In genomic region chr11:128416976-128417375, GRCh38 we compare ENCODE assay signal across 21 cellular contexts.
DNase-seq lines count a peak whose midpoint lies in the region; ATAC-seq and TF ChIP-seq lines count a peak whose summit lies in the region.
"Had no signal": no experiment of that assay in that cellular context is flagged by ENCODE, and none has a peak within 500 bp of the region (broad histone marks: within the 10 kb centered on the region; RNA-seq: fewer than 3 reads in every experiment).

No MANE protein-coding gene starts in this region.

- no peaks in the 10 kb centered on the region for H3K4me1 ChIP-seq in right cardiac atrium (ENCODE audit: control insufficient read depth, insufficient read depth, low read length)
- peaks cover 0 to 15% of the 10 kb centered on the region in 2 donors for H3K4me1 ChIP-seq in right atrium auricular region
- peaks cover 36% of the 10 kb centered on the region for H3K4me1 ChIP-seq in osteoblast (ENCODE audit: insufficient read depth, low read length)
- peaks cover 5 to 14% of the 10 kb centered on the region in 2 donors for H3K4me1 ChIP-seq in uterus

- H3K27ac ChIP-seq in right cardiac atrium (ENCODE audit: low read length) (peak overlapping the region; percentile 30), right atrium auricular region (no peak overlapping the region), brain microvascular endothelial cell (peak overlapping the region; percentile 56), osteoblast (ENCODE audit: low read depth, low read length) (peak overlapping the region; percentile 74), uterus (peak overlapping the region; percentile 36 to 58)
- H3K27ac ChIP-seq: BLaER1, body of pancreas, RWPE1 had no signal

- no peak overlapping the region for H2AFZ ChIP-seq in osteoblast (ENCODE audit: low read length)

- H3K9me3 ChIP-seq in right cardiac atrium (ENCODE audit: control insufficient read depth, low read length) (no peaks in the 10 kb centered on the region), right atrium auricular region (no peaks in the 10 kb centered on the region), osteoblast (ENCODE audit: low read depth, low read length) (no peaks in the 10 kb centered on the region), uterus (no peaks in the 10 kb centered on the region)
- H3K9me3 ChIP-seq: BLaER1, body of pancreas had no signal

- ATAC-seq in right cardiac atrium (no peak), HG03571 (IDR thresholded peaks at IDR 0.05; ENCODE audit: unreplicated experiment) (no peak)
- ATAC-seq: body of pancreas had no signal

- no peak for DNase-seq in right cardiac atrium
- no peak for DNase-seq in right atrium auricular region (ENCODE audit: low spot score)
- DNase-seq in brain microvascular endothelial cell: no peak
- no peak for DNase-seq in osteoblast (ENCODE audit: insufficient read length, low spot score, missing footprints)
- no peak for DNase-seq in uterus
- no peak for DNase-seq in pons (ENCODE audit: low spot score)
- DNase-seq in NCI-H146 treated with DMSO at 0.1 percent for 48 hours (lab: John Stamatoyannopoulos, UW; ENCODE audit: unreplicated experiment): no peak
- DNase-seq: activated CD4-positive, alpha-beta T cell treated with anti-CD3 and anti-CD28 coated beads, Interleukin-2, amount 50 U/mL, for 4 hours; activated CD4-positive, CD25-positive, alpha-beta regulatory T cell; activated CD8-positive, alpha-beta memory T cell treated with anti-CD3 and anti-CD28 coated beads, Interleukin-2, amount 50 U/mL, for 4 hours; body of pancreas; COR-L47; GF-D8; KG1; NCI-H1694; NCI-H774; stimulated activated CD4-positive, alpha-beta T cell treated with anti-CD3 and anti-CD28 coated beads, Interleukin-12 subunit alpha, Interleukin-12 subunit beta, amount 100 ng/mL, for 4 hours; stimulated activated CD4-positive, alpha-beta T cell treated with anti-CD3 and anti-CD28 coated beads, Interleukin-4, amount 100 ng/mL, for 4 hours had no signal

- TF ChIP-seq CTCF in right atrium auricular region (IDR thresholded peaks at IDR 0.05): no peak
- TF ChIP-seq CTCF in brain microvascular endothelial cell (IDR thresholded peaks at IDR 0.05; ENCODE audit: low read depth, low read length, missing control alignments): no peak
- no peak for TF ChIP-seq CTCF in osteoblast (IDR thresholded peaks at IDR 0.05; ENCODE audit: extremely low read depth, low read depth, low read length)
- no peak for TF ChIP-seq CTCF in uterus (IDR thresholded peaks at IDR 0.05)

- no peak for TF ChIP-seq POLR2A in uterus (IDR thresholded peaks at IDR 0.05)

- intact Hi-C loops in right cardiac atrium (cut with DNase I): no loop called here
- intact Hi-C loops in uterus (cut with DNase I; ENCODE audit: low total_unique reads): no loop called here

- H3K4me2 ChIP-seq in osteoblast (ENCODE audit: insufficient read depth, low read length): no peak overlapping the region
- H3K4me2 ChIP-seq: BLaER1 had no signal

- no peaks in the 10 kb centered on the region for H3K79me2 ChIP-seq in osteoblast (ENCODE audit: insufficient read depth, low read length)

- 82% methylated on average over 1 of the region's 1 CpG for WGBS in right cardiac atrium

- H3K36me3 ChIP-seq in right atrium auricular region: no peaks in the 10 kb centered on the region
- H3K36me3 ChIP-seq in brain microvascular endothelial cell (replicated peaks): no peaks in the 10 kb centered on the region
- H3K36me3 ChIP-seq in osteoblast (ENCODE audit: insufficient read depth, low read length): no peaks in the 10 kb centered on the region
- H3K36me3 ChIP-seq in uterus: no peaks in the 10 kb centered on the region
- H3K36me3 ChIP-seq: BLaER1 had no signal

- H3K4me3 ChIP-seq in right cardiac atrium (ENCODE audit: low read length) (no peak overlapping the region), right atrium auricular region (no peak overlapping the region), brain microvascular endothelial cell (ENCODE audit: low read depth, low read length) (no peak overlapping the region), osteoblast (ENCODE audit: insufficient read depth, low read length) (no peak overlapping the region), uterus (no peak overlapping the region)
- H3K4me3 ChIP-seq: BLaER1, body of pancreas had no signal

- in situ Hi-C loops in brain microvascular endothelial cell (cut with HindIII; ENCODE audit: low pct_ligation_motif_present, low sequenced_read_pairs): no loop called here

- H3K27me3 ChIP-seq in right cardiac atrium (ENCODE audit: control insufficient read depth, insufficient read depth): no peaks in the 10 kb centered on the region
- H3K27me3 ChIP-seq in right atrium auricular region: no peaks in the 10 kb centered on the region
- no peaks in the 10 kb centered on the region for H3K27me3 ChIP-seq in brain microvascular endothelial cell (replicated peaks)
- H3K27me3 ChIP-seq in osteoblast (ENCODE audit: insufficient read depth, low read length): no peaks in the 10 kb centered on the region
- no peaks in the 10 kb centered on the region for H3K27me3 ChIP-seq in uterus
- H3K27me3 ChIP-seq: BLaER1, body of pancreas had no signal

- no peaks in the 10 kb centered on the region for H4K20me1 ChIP-seq in osteoblast (ENCODE audit: insufficient read depth, low read length)
- H4K20me1 ChIP-seq: BLaER1 had no signal

Comparison
In these comparisons a context has a peak if more than half of its experiments do, and no peak if none do; other contexts are left out.
1. H3K27ac ChIP-seq: peak in right cardiac atrium (single experiment), brain microvascular endothelial cell (single experiment), osteoblast (single experiment) and uterus (2 of 2); none in right atrium auricular region (0 of 2).